ENCODE assay signal across 9 cellular contexts in the genomic region with DNA sequence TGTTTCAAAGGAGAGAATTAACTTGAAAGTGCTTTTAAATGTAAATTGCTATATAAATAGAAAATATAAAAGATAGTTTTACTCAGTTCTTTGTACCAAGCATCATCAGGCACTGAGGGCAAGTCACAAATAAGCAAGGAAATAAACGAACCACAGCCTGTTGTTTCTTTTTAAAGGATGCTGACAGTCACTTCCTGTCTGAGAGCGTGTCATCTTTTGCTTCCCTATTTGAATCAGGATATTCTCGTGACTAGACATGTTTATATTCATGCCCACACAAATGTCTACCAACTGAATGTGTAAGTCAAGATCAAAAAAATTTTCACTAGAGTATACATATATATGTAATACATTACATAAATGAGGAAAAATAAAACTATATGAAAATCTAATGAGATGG. TPM values are rescaled to one million over a fixed set of nuclear protein-coding genes. Genes with fewer than 3 reads are reported as not detected.
DNase-seq lines count a peak whose midpoint lies in the region; ATAC-seq, FAIRE-seq and TF ChIP-seq lines count a peak whose summit lies in the region.
"Had no signal": no experiment of that assay in that cellular context is flagged by ENCODE, and none has a peak within 500 bp of the region (broad histone marks: within the 10 kb centered on the region; RNA-seq: fewer than 3 reads in every experiment).

No MANE protein-coding gene starts in this region.

- no peak overlapping the region for H3K4me3 ChIP-seq in kidney (ENCODE audit: low read length in 2 of 2)
- H3K4me3 ChIP-seq: pancreas had no signal

- H3K27ac ChIP-seq in foreskin keratinocyte = no peak overlapping the region
- no peak overlapping the region for H3K27ac ChIP-seq in kidney (ENCODE audit: low read depth in 2 of 2, low read length in 2 of 2)
- H3K27ac ChIP-seq: pancreas had no signal

- no peak for TF ChIP-seq CTCF in foreskin keratinocyte (conservative IDR thresholded peaks at IDR 0.05)
- no peak for TF ChIP-seq CTCF in kidney (IDR thresholded peaks at IDR 0.05; ENCODE audit: borderline replicate concordance, extremely low read depth, insufficient read depth)

- DNase-seq in ELR (ENCODE audit: low read depth) (peak; percentile 59), HPDE6-E6E7 (ENCODE audit: extremely low spot score) (peak; percentile 26), foreskin keratinocyte (peak; percentile 83 to 85), NCI-H82 (lab: John Stamatoyannopoulos, UW) (no peak), NCI-H1105 treated with DMSO at 0.1 percent for 48 hours (lab: John Stamatoyannopoulos, UW) (no peak), kidney (no peak)
- no peak for DNase-seq in activated effector memory CD4-positive, alpha-beta T cell treated with anti-CD3 and anti-CD28 coated beads, Interleukin-2, amount 50 U/mL, for 16 hours
- DNase-seq: pancreas had no signal

- no peaks in the 10 kb centered on the region for H3K27me3 ChIP-seq in foreskin keratinocyte
- H3K27me3 ChIP-seq: pancreas had no signal

- H3K4me1 ChIP-seq in foreskin keratinocyte (peaks cover 18% of the 10 kb centered on the region), kidney (ENCODE audit: control insufficient read depth in 1 of 2, insufficient read depth in 1 of 2, low read depth in 1 of 2, low read length in 2 of 2) (no peaks in the 10 kb centered on the region)
- H3K4me1 ChIP-seq: pancreas had no signal

- intact Hi-C loops in kidney (cut with DNase I) = no loop called here

- FAIRE-seq in kidney (lab: Jason Lieb, UNC) = no peak

- no peaks in the 10 kb centered on the region for H3K9me3 ChIP-seq in kidney (ENCODE audit: control insufficient read depth in 1 of 2, low read length in 2 of 2)
- H3K9me3 ChIP-seq: pancreas had no signal

- H3K36me3 ChIP-seq in kidney (ENCODE audit: control insufficient read depth in 1 of 2, insufficient read depth in 2 of 2, low read length in 2 of 2) = no peaks in the 10 kb centered on the region
- H3K36me3 ChIP-seq: pancreas had no signal

- H3K9ac ChIP-seq in kidney (ENCODE audit: low read length in 2 of 2) = no peak overlapping the region

- ATAC-seq in GM21423 (IDR thresholded peaks at IDR 0.05; ENCODE audit: unreplicated experiment) (peak; percentile 97), foreskin keratinocyte (peak; percentile 95)

RNA-seq across cellular contexts. Expression of a gene that starts 31.4 kb away (rescaled TPM):
- total RNA-seq in foreskin keratinocyte (1.9 and 2.3 TPM in 2 replicates), kidney (18.6 TPM)
- polyA plus RNA-seq in foreskin keratinocyte (0.39 and 0.46 TPM in 2 replicates), kidney (ENCODE audit: insufficient read depth, low read depth, low replicate concordance) (3.9 TPM)

Comparison
In these comparisons a context has a peak if more than half of its experiments do, and no peak if none do; other contexts are left out.
1. DNase-seq: peak in ELR (single experiment), HPDE6-E6E7 (single experiment) and foreskin keratinocyte (2 of 2); none in NCI-H82 (single experiment), NCI-H1105 treated with DMSO at 0.1 percent for 48 hours (single experiment), activated effector memory CD4-positive, alpha-beta T cell treated with anti-CD3 and anti-CD28 coated beads, Interleukin-2, amount 50 U/mL, for 16 hours (single experiment) and kidney (single experiment).